Comparison of ENCODE assay signal across 19 cellular contexts in the genomic region with DNA sequence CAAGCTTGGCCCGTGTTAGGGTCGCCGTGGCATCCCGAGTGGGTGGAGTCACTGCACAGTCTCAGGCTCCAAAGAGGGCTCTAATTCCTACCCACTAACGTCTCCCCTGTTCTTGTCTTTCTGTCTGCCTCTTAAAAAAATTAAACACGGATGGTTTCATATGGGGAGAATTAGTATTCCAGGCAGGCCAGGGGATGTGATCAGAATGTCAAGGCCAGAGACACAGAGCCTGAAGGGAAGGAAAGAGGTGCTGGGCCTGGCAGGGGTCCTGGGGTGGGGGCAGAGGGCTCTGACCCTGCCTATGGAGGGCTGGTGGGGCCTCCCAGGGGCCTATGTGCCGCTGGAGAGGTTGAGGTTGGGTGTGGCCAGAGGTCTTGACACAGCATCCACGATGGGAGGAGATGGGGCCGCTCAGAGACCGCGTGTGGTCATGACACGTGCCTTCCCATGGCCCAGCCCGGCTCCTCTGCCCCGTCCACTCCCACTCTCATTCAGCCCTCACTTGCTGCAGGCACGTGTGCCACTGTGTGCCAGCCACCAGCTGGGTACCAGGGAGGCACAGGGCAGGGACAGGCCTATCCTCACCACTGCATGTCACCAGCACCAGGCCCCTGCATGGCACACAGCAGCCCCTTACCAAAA. TPM values are rescaled to one million over a fixed set of nuclear protein-coding genes. Genes with fewer than 3 reads are reported as not detected.
DNase-seq lines count a peak whose midpoint lies in the region; ATAC-seq and TF ChIP-seq lines count a peak whose summit lies in the region.
"Had no signal": no experiment of that assay in that cellular context is flagged by ENCODE, and none has a peak within 500 bp of the region (broad histone marks: within the 10 kb centered on the region; RNA-seq: fewer than 3 reads in every experiment).

No MANE protein-coding gene starts in this region.

- H4K20me1 ChIP-seq in PC-9 (ENCODE audit: insufficient read depth), result peaks cover 20% of the 10 kb centered on the region

- H3K36me3 ChIP-seq in PC-9 (ENCODE audit: low read depth), result no peaks in the 10 kb centered on the region
- H3K36me3 ChIP-seq: HAP-1, prostate gland had no signal

- H3K9me3 ChIP-seq in PC-9 (ENCODE audit: insufficient read depth, low read depth), result no peaks in the 10 kb centered on the region
- H3K9me3 ChIP-seq: HAP-1, prostate gland had no signal

- no TSS peak for BruUV-seq in PC-9 (replicated peaks; lab: Mats Ljungman, UMichigan)

- H3K4me1 ChIP-seq in PC-9 (replicated peaks; ENCODE audit: insufficient read depth), result peaks cover 50% of the 10 kb centered on the region
- H3K4me1 ChIP-seq: prostate gland had no signal

- peak overlapping the region; percentile 68 for H3K4me2 ChIP-seq in PC-9

- no peak overlapping the region for H3K27ac ChIP-seq in PC-9
- H3K27ac ChIP-seq: prostate gland had no signal

- no peaks in the 10 kb centered on the region for H3K9me2 ChIP-seq in PC-9 (ENCODE audit: insufficient read depth)

- CTCF ChIA-PET in PC-9 (lab: Charles Lee), result no interaction called here

- H3K27me3 ChIP-seq in PC-9 (ENCODE audit: insufficient read depth, low read depth), result no peaks in the 10 kb centered on the region

- no peak overlapping the region for H2AFZ ChIP-seq in PC-9

- no peak for TF ChIP-seq CTCF in PC-9 (conservative IDR thresholded peaks at IDR 0.05)

- H3K79me2 ChIP-seq in PC-9 (ENCODE audit: low read depth), result no peaks in the 10 kb centered on the region

- intact Hi-C loops in PC-9 (cut with micrococcal nuclease; ENCODE audit: unreplicated experiment), result no loop called here

- ATAC-seq in GM18517 (IDR thresholded peaks at IDR 0.05; ENCODE audit: unreplicated experiment) (no peak), GM21381 (IDR thresholded peaks at IDR 0.05; ENCODE audit: unreplicated experiment) (no peak), HG03520 (IDR thresholded peaks at IDR 0.05; ENCODE audit: unreplicated experiment) (no peak)
- ATAC-seq: SK-N-SH treated with all-trans-retinoic acid at 6 μM for 48 hours had no signal

- peaks cover 30% of the 10 kb centered on the region for H3F3A ChIP-seq in PC-9 (ENCODE audit: insufficient read depth, low read depth)

- DNase-seq in ELR (ENCODE audit: low read depth) (peak; percentile 21), PC-9 (no peak), globus pallidus (ENCODE audit: low spot score) (peak; percentile 94), putamen (ENCODE audit: low spot score) (peak; percentile 90), COLO668 (lab: John Stamatoyannopoulos, UW; ENCODE audit: unreplicated experiment) (no peak)
- DNase-seq: activated CD4-positive, CD25-positive, alpha-beta regulatory T cell treated with anti-CD3 and anti-CD28 coated beads, Interleukin-2, amount 50 U/mL, for 72 hours; activated T-cell treated with anti-CD3 and anti-CD28 coated beads for 4 hours; aorta; NCI-H2029 treated with DMSO at 0.1 percent for 48 hours; NK-92 treated with Interleukin-12 subunit alpha and Interleukin-12 subunit beta, amount 100 ng/mL, for 24 hours; stimulated activated CD4-positive, alpha-beta T cell treated with anti-CD3 and anti-CD28 coated beads, Interleukin-2, amount 100 ng/mL, for 24 hours had no signal

- no peak overlapping the region for H3K4me3 ChIP-seq in PC-9
- H3K4me3 ChIP-seq: HAP-1, prostate gland had no signal

- POLR2A ChIA-PET in PC-9 (lab: Charles Lee; ENCODE audit: unreplicated experiment), result no interaction called here

RNA-seq across cellular contexts. Expression of gene FLRT1, which starts 56.5 kb away (rescaled TPM):
- total RNA-seq in PC-9 (2021), result 0.25 and 0.44 TPM in 2 replicates
- total RNA-seq: G401, LHCN-M2 had no signal

Comparison
In these comparisons a context has a peak if more than half of its experiments do, and no peak if none do; other contexts are left out.
1. DNase-seq: peak in ELR (single experiment), globus pallidus (single experiment) and putamen (single experiment); none in PC-9 (0 of 2) and COLO668 (single experiment).